In the genomic region with DNA sequence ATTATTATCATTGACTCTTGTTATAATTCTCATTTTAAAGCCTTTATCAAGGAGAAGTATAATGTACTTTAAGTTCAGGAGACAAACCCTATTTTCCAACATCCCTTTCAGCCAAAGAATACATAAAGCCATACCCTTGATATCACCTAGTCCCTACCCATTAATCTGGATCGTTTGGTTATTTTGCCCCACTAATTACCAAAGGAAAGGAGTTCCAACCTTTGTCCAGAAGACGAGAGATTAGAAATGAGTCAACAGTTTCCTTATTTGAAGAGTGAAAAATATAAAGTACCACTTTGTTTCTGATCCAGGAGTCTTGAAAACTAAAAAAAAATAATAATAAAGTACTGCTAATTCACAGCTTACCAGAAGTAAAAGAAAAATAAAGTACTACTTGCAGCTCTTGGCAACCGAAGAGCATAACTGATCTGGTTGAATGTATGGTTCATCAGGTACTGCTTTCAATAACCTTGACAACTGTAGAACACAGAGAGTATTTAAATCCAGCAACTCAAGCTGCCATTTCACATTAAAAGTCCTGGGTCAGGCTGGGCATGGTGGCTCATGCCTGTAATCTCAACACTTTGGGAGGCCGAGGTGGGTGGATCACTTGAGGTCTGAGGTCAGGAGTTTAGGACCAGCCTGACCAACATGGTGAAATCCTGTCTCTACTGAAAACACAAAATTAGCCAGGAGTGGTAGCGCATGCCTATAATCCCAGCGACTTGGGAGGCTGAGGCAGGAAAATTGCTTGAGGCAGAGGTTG, we compare ENCODE assay signal across 2 cellular contexts.
TF ChIP-seq lines count a peak whose summit lies in the region.

No MANE protein-coding gene starts in this region.

TF ChIP-seq in HepG2, 621 proteins besides CTCF, POLR2A, EP300 and RAD21 (continued from another document):
- TF ChIP-seq ZNF747 (CRISPR knock-in tag; IDR thresholded peaks at IDR 0.05; ENCODE audit: borderline replicate concordance) (no peak), MED1 (CRISPR knock-in tag; IDR thresholded peaks at IDR 0.05) (0 out of 2 replicates have a peak, but pooled peaks have one; percentile 19)

TF ChIP-seq in GM12878, 131 proteins besides CTCF, POLR2A, EP300 and RAD21 (continued from another document and continues in another):
- no peak for TF ChIP-seq EZH2 (IDR thresholded peaks at IDR 0.05; ENCODE audit: borderline replicate concordance, control insufficient read depth, low read depth, low read length)
- TF ChIP-seq, protein P1, sequence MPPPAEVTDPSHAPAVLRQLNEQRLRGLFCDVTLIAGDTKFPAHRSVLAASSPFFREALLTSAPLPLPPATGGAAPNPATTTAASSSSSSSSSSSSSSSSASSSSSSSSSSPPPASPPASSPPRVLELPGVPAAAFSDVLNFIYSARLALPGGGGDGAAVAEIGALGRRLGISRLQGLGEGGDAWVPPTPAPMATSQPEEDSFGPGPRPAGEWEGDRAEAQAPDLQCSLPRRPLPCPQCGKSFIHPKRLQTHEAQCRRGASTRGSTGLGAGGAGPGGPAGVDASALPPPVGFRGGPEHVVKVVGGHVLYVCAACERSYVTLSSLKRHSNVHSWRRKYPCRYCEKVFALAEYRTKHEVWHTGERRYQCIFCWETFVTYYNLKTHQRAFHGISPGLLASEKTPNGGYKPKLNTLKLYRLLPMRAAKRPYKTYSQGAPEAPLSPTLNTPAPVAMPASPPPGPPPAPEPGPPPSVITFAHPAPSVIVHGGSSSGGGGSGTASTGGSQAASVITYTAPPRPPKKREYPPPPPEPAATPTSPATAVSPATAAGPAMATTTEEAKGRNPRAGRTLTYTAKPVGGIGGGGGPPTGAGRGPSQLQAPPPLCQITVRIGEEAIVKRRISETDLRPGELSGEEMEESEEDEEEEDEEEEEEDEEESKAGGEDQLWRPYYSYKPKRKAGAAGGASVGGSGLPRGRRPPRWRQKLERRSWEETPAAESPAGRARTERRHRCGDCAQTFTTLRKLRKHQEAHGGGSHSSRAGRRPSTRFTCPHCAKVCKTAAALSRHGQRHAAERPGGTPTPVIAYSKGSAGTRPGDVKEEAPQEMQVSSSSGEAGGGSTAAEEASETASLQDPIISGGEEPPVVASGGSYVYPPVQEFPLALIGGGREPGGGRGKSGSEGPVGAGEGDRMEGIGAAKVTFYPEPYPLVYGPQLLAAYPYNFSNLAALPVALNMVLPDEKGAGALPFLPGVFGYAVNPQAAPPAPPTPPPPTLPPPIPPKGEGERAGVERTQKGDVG (CRISPR knock-in tag; IDR thresholded peaks at IDR 0.05) = no peak
- TF ChIP-seq PKNOX1 (IDR thresholded peaks at IDR 0.05) = no peak
- no peak for TF ChIP-seq BCLAF1 (IDR thresholded peaks at IDR 0.05)
- TF ChIP-seq MTA2 (IDR thresholded peaks at IDR 0.05; ENCODE audit: low read depth) = 0 out of 2 replicates have a peak, but pooled peaks have one; percentile 41
- no peak for TF ChIP-seq NR2C2 (IDR thresholded peaks at IDR 0.05; ENCODE audit: borderline replicate concordance, control insufficient read depth, insufficient read length, low read depth)
- TF ChIP-seq, protein P2, sequence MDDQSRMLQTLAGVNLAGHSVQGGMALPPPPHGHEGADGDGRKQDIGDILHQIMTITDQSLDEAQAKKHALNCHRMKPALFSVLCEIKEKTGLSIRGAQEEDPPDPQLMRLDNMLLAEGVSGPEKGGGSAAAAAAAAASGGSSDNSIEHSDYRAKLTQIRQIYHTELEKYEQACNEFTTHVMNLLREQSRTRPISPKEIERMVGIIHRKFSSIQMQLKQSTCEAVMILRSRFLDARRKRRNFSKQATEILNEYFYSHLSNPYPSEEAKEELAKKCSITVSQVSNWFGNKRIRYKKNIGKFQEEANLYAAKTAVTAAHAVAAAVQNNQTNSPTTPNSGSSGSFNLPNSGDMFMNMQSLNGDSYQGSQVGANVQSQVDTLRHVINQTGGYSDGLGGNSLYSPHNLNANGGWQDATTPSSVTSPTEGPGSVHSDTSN (IDR thresholded peaks at IDR 0.05; ENCODE audit: insufficient replicate concordance, low read depth, low read length) = no peak
- no peak for TF ChIP-seq TBL1XR1 (IDR thresholded peaks at IDR 0.05; ENCODE audit: low read depth, low read length)
- no peak for TF ChIP-seq HDAC2 (IDR thresholded peaks at IDR 0.05)
- TF ChIP-seq E2F8 (IDR thresholded peaks at IDR 0.05; ENCODE audit: low read depth, partially characterized antibody) = no peak
- no peak for TF ChIP-seq GABPA (IDR thresholded peaks at IDR 0.05; ENCODE audit: low read depth)
- TF ChIP-seq, protein P3, sequence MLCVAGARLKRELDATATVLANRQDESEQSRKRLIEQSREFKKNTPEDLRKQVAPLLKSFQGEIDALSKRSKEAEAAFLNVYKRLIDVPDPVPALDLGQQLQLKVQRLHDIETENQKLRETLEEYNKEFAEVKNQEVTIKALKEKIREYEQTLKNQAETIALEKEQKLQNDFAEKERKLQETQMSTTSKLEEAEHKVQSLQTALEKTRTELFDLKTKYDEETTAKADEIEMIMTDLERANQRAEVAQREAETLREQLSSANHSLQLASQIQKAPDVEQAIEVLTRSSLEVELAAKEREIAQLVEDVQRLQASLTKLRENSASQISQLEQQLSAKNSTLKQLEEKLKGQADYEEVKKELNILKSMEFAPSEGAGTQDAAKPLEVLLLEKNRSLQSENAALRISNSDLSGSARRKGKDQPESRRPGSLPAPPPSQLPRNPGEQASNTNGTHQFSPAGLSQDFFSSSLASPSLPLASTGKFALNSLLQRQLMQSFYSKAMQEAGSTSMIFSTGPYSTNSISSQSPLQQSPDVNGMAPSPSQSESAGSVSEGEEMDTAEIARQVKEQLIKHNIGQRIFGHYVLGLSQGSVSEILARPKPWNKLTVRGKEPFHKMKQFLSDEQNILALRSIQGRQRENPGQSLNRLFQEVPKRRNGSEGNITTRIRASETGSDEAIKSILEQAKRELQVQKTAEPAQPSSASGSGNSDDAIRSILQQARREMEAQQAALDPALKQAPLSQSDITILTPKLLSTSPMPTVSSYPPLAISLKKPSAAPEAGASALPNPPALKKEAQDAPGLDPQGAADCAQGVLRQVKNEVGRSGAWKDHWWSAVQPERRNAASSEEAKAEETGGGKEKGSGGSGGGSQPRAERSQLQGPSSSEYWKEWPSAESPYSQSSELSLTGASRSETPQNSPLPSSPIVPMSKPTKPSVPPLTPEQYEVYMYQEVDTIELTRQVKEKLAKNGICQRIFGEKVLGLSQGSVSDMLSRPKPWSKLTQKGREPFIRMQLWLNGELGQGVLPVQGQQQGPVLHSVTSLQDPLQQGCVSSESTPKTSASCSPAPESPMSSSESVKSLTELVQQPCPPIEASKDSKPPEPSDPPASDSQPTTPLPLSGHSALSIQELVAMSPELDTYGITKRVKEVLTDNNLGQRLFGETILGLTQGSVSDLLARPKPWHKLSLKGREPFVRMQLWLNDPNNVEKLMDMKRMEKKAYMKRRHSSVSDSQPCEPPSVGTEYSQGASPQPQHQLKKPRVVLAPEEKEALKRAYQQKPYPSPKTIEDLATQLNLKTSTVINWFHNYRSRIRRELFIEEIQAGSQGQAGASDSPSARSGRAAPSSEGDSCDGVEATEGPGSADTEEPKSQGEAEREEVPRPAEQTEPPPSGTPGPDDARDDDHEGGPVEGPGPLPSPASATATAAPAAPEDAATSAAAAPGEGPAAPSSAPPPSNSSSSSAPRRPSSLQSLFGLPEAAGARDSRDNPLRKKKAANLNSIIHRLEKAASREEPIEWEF (IDR thresholded peaks at IDR 0.05; ENCODE audit: insufficient replicate concordance, low read depth, low read length) = no peak
- TF ChIP-seq POU2F2 (IDR thresholded peaks at IDR 0.05; ENCODE audit: borderline replicate concordance, low read depth, low read length) = 0 out of 3 replicates have a peak, but pooled peaks have one; percentile 30
- TF ChIP-seq HCFC1 (IDR thresholded peaks at IDR 0.05; ENCODE audit: low read length) = no peak
- TF ChIP-seq CHD4 (IDR thresholded peaks at IDR 0.05) = no peak
- peak; percentile 38; the same call in 1 of the 2 replicates for TF ChIP-seq EED (IDR thresholded peaks at IDR 0.05; ENCODE audit: low read depth)
- TF ChIP-seq RBBP5 (conservative IDR thresholded peaks at IDR 0.05) = no peak
- no peak for TF ChIP-seq PAX8 (IDR thresholded peaks at IDR 0.05)
- TF ChIP-seq IRF3 (IDR thresholded peaks at IDR 0.05) = no peak
- no peak for TF ChIP-seq ZBTB33 (IDR thresholded peaks at IDR 0.05)
- TF ChIP-seq STAT1 (conservative IDR thresholded peaks at IDR 0.05) = no peak
- TF ChIP-seq, protein P4, sequence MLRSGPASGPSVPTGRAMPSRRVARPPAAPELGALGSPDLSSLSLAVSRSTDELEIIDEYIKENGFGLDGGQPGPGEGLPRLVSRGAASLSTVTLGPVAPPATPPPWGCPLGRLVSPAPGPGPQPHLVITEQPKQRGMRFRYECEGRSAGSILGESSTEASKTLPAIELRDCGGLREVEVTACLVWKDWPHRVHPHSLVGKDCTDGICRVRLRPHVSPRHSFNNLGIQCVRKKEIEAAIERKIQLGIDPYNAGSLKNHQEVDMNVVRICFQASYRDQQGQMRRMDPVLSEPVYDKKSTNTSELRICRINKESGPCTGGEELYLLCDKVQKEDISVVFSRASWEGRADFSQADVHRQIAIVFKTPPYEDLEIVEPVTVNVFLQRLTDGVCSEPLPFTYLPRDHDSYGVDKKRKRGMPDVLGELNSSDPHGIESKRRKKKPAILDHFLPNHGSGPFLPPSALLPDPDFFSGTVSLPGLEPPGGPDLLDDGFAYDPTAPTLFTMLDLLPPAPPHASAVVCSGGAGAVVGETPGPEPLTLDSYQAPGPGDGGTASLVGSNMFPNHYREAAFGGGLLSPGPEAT (IDR thresholded peaks at IDR 0.05; ENCODE audit: low read depth) = peak; percentile 33; the same call in 1 of the 2 replicates
- TF ChIP-seq BRCA1 (IDR thresholded peaks at IDR 0.05; ENCODE audit: low read depth, low read length) = no peak
- TF ChIP-seq ZBED1 (IDR thresholded peaks at IDR 0.05; ENCODE audit: borderline replicate concordance) = no peak
- TF ChIP-seq KLF5 (IDR thresholded peaks at IDR 0.05; ENCODE audit: partially characterized antibody) = no peak
- no peak for TF ChIP-seq SREBF1 (IDR thresholded peaks at IDR 0.05; ENCODE audit: low read length)
- TF ChIP-seq TAF1 (IDR thresholded peaks at IDR 0.05; ENCODE audit: borderline replicate concordance, low read depth, low read length) = no peak
- no peak for TF ChIP-seq SIX5 (IDR thresholded peaks at IDR 0.05; ENCODE audit: low read depth, low read length, severe bottlenecking)
